ENCODE assay signal across 8 cellular contexts in the genomic region with DNA sequence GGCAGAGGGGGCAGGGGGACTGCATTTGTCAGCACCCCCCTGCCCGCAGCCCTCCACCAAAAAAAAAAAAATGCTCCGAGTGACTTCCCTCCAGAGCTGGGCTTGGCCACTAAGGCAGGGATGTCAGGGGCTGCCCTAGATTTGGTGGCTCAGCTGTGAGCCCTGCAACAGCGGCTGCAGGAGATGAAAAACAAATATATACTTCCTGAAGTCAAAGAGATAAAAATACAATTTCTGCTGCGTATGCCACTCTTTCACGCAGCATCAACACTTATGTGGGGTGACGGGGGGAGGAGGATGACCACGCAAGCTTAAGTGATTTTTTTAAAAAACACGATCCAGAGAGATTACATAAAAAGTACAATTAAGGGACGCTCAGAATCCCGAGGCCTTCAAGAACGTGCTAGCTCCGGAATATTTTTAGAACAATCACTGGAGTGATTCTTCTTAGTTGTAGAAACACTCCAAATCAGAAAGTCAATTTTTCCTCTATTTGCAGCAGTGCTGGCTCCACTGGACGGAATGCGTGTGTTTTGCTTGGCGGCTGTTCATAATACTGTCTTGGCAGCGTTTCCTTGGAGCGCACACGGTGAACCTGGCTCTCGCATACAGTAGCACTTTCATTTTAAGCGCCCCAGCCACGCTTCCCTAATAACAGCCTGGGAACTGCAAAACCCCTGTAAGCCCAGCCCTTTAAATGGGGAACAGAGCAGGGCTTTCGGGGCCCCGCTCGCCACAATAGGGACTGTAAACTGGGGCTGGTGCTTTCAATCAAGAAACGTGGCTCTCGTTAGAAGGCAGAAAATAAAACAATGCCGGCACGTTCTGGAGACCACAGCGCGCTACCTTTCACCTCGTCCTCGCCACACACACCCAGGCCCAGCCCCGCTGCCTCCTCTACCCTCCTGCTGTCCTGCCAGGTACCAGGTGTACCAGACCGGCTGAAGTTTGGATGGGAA.
DNase-seq lines count a peak whose midpoint lies in the region; ATAC-seq and TF ChIP-seq lines count a peak whose summit lies in the region.

No MANE protein-coding gene starts in this region.

- TF ChIP-seq CTCF in left lung (IDR thresholded peaks at IDR 0.05) (no peak), thyroid gland (IDR thresholded peaks at IDR 0.05) (peak in 1 of 6 experiments; percentile 7)

- TF ChIP-seq POLR2A in thyroid gland (IDR thresholded peaks at IDR 0.05), result no peak

- DNase-seq in DMS79 (lab: John Stamatoyannopoulos, UW) (peak; percentile 81), NCI-H460 (ENCODE audit: extremely low read depth, low read depth) (peak; percentile 11), T47D (ENCODE audit: low read depth in 1 of 2, low spot score in 1 of 2) (peak; percentile 64 to 85), left lung (peak; percentile 59 to 63), thyroid gland (peak; percentile 87 to 91), HCEC 1CT (no peak)

- H3K4me3 ChIP-seq in left lung (peak overlapping the region in 1 of 2 donors; percentile 8), thyroid gland (replicated peaks in 1 of 3) (peak overlapping the region in 1 of 3 donors; percentile 16)

- H3K4me1 ChIP-seq in left lung (peaks cover 0 to 12% of the 10 kb centered on the region in 2 donors), thyroid gland (peaks cover 23 to 32% of the 10 kb centered on the region in 2 donors)

- H3K27ac ChIP-seq in left lung (no peak overlapping the region), thyroid gland (peak overlapping the region; percentile 78 to 91 (median 85))

- H3K36me3 ChIP-seq in left lung, result no peaks in the 10 kb centered on the region
- no peaks in the 10 kb centered on the region for H3K36me3 ChIP-seq in thyroid gland

- peak; percentile 93 for ATAC-seq in left lung
- no peak for ATAC-seq in GM21528 (IDR thresholded peaks at IDR 0.05; ENCODE audit: low FRiP score, unreplicated experiment)
- no peak for ATAC-seq in GM18511 (IDR thresholded peaks at IDR 0.05; ENCODE audit: unreplicated experiment)

- in situ Hi-C loops in T47D (cut with HindIII; ENCODE audit: low pct_unique_long_range_greater_than_20kb, low sequenced_read_pairs), result no loop called here

- peaks cover 0 to 15% of the 10 kb centered on the region in 2 donors for H3K27me3 ChIP-seq in left lung
- no peaks in the 10 kb centered on the region for H3K27me3 ChIP-seq in thyroid gland

- H3K9me3 ChIP-seq in left lung (no peaks in the 10 kb centered on the region), thyroid gland (no peaks in the 10 kb centered on the region)

- 6 to 13% methylated on average over 31 to 34 of the region's 34 CpGs for WGBS in thyroid gland, 2 donors

- intact Hi-C loops in left lung (cut with DNase I), result no loop called here
- intact Hi-C loops in thyroid gland (cut with DNase I), result no loop called here

Comparison
In these comparisons a context has a peak if more than half of its experiments do, and no peak if none do; other contexts are left out.
1. H3K27ac ChIP-seq: peak in thyroid gland (3 of 3); none in left lung (0 of 2).